Comparison of ENCODE assay signal across 2 cellular contexts in genomic region chr10:59898125-59898835, GRCh38.
TF ChIP-seq lines count a peak whose summit lies in the region.

No MANE protein-coding gene starts in this region.

TF ChIP-seq in IMR-90, 13 proteins besides CTCF, POLR2A, EP300 and RAD21:
- TF ChIP-seq BHLHE40 (IDR thresholded peaks at IDR 0.05; ENCODE audit: low read depth, low read length) (no peak), MAFK (IDR thresholded peaks at IDR 0.05; ENCODE audit: low read depth, low read length) (peak; percentile 51; the same call in 1 of the 2 replicates), MXI1 (IDR thresholded peaks at IDR 0.05; ENCODE audit: borderline replicate concordance, low read depth, low read length) (no peak)
TF ChIP-seq in IMR-90: peak in this region for 1.

TF ChIP-seq in K562, 482 proteins besides CTCF, POLR2A, EP300 and RAD21:
- no peak for TF ChIP-seq ZNF134 (CRISPR knock-in tag; conservative IDR thresholded peaks at IDR 0.05)
- TF ChIP-seq C11orf30 (IDR thresholded peaks at IDR 0.05; ENCODE audit: low read depth) = peak; percentile 71
- TF ChIP-seq ZNF316 (IDR thresholded peaks at IDR 0.05) = peak; percentile 82
- TF ChIP-seq MAFF (IDR thresholded peaks at IDR 0.05; ENCODE audit: low read length) = peak; percentile 62
- TF ChIP-seq MAFG (tag; conservative IDR thresholded peaks at IDR 0.05) = peak; percentile 64
- no peak for TF ChIP-seq POU5F1 (IDR thresholded peaks at IDR 0.05; ENCODE audit: borderline replicate concordance, low read depth, low read length, partially characterized antibody)
- TF ChIP-seq NFXL1 (CRISPR knock-in tag; IDR thresholded peaks at IDR 0.05) = no peak
- no peak for TF ChIP-seq CBX3 (IDR thresholded peaks at IDR 0.05; ENCODE audit: borderline replicate concordance in 1 of 2, low read length in 2 of 2)
